In genomic region chr4:5888222-5888701, GRCh38 we compare ENCODE assay signal across 9 cellular contexts. TPM values are rescaled to one million over a fixed set of nuclear protein-coding genes. Genes with fewer than 3 reads are reported as not detected.
DNase-seq lines count a peak whose midpoint lies in the region; ATAC-seq, FAIRE-seq and TF ChIP-seq lines count a peak whose summit lies in the region.
"Had no signal": no experiment of that assay in that cellular context is flagged by ENCODE, and none has a peak within 500 bp of the region (broad histone marks: within the 10 kb centered on the region; RNA-seq: fewer than 3 reads in every experiment).

No MANE protein-coding gene starts in this region.

- FAIRE-seq in GM19239 (lab: Jason Lieb, UNC), result no peak

- no peak for TF ChIP-seq EP300 in tibial nerve (IDR thresholded peaks at IDR 0.05)

- 0% methylated on average over 4 of the region's 59 CpGs; no CpG with 5 or more reads in 1 of the 2 donors for WGBS in tibial nerve, 2 donors

- H3K4me3 ChIP-seq in SK-N-MC (peak overlapping the region; percentile 66), left lung (peak overlapping the region; percentile 17 to 45), tibial nerve (peak overlapping the region in 3 of 4 donors; percentile 10 to 47 (median 26))

- ATAC-seq in left lung, result no peak
- ATAC-seq: natural killer cell had no signal

- H3K27me3 ChIP-seq in left lung (peaks cover 61 to 94% of the 10 kb centered on the region in 2 donors), tibial nerve (peaks cover 0 to 79% of the 10 kb centered on the region in 2 donors)

- no peak overlapping the region for H3K9ac ChIP-seq in SK-N-MC (ENCODE audit: insufficient read length)

- H3K9me3 ChIP-seq in SK-N-MC (ENCODE audit: low read depth, low read length) (no peaks in the 10 kb centered on the region), left lung (no peaks in the 10 kb centered on the region), tibial nerve (no peaks in the 10 kb centered on the region)

- DNase-seq in NCI-H1092 treated with DMSO at 0.1 percent for 48 hours (lab: John Stamatoyannopoulos, UW) (peak; percentile 75), SK-N-MC (ENCODE audit: low read depth, low spot score) (no peak), left lung (no peak), tibial nerve (ENCODE audit: low spot score in 2 of 2) (no peak), GM19239 (ENCODE audit: insufficient read length, low spot score) (no peak), GM03348 (ENCODE audit: low spot score) (no peak)
- no peak for DNase-seq in activated T-cell treated with anti-CD3 and anti-CD28 coated beads, Interleukin-2, amount 50 U/mL, for 1 hour
- DNase-seq: activated B cell treated with CpG ODN at 0.5 μM for 24 hours, natural killer cell had no signal

- intact Hi-C loops in left lung (cut with DNase I), result no loop called here

- H3K4me1 ChIP-seq in left lung (peaks cover 0 to 42% of the 10 kb centered on the region in 2 donors), tibial nerve (peaks cover 0 to 50% (median 12%) of the 10 kb centered on the region in 4 donors)

- no peak overlapping the region for H3K27ac ChIP-seq in SK-N-MC
- peak overlapping the region in 1 of 2 donors; percentile 50 for H3K27ac ChIP-seq in left lung
- no peak overlapping the region for H3K27ac ChIP-seq in tibial nerve

- TF ChIP-seq CTCF in left lung (IDR thresholded peaks at IDR 0.05), result no peak
- TF ChIP-seq CTCF in tibial nerve (IDR thresholded peaks at IDR 0.05), result no peak

- H3K36me3 ChIP-seq in SK-N-MC (ENCODE audit: insufficient read depth, low read length) (no peaks in the 10 kb centered on the region), left lung (no peaks in the 10 kb centered on the region), tibial nerve (no peaks in the 10 kb centered on the region)

- TF ChIP-seq POLR2A in tibial nerve (IDR thresholded peaks at IDR 0.05), result no peak

RNA-seq across cellular contexts. Expression of gene CRMP1, which starts 4.6 kb away (rescaled TPM):
- total RNA-seq in left lung (1 to 10 TPM; 5.2 to 5.4 TPM), tibial nerve (under 1 TPM in 3 of 4 donors, not detected in 1; 0.21 to 0.59 (median 0.30) TPM)
- total RNA-seq: natural killer cell had no signal
